Comparison of ENCODE assay signal across 21 cellular contexts in the genomic region with DNA sequence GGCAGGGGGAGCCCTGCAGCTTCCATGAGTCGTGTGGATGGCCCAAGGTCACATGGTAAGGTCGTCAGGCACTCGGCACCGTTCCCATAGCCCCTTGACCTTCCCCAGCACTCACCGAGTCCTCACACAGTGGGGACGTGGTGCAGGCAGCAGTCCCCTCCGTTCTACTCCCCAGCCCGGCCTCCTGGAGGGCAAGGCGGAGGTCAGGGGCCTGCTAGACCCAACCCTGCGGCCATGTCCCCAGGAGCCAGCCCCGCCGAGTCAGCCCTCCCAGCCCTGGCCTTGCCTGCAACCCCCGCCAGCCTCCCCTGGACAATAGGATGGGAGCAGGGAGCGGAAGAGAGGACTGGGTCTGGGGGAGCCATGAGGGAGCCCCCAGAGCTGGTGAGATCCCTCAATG.
"Had no signal": no experiment of that assay in that cellular context is flagged by ENCODE, and none has a peak within 500 bp of the region (broad histone marks: within the 10 kb centered on the region; RNA-seq: fewer than 3 reads in every experiment).

No MANE protein-coding gene starts in this region.

- ATAC-seq: activated T-cell treated with anti-CD3 and anti-CD28 coated beads, Interleukin-2, amount 50 U/mL, for 4 hours had no signal

- DNase-seq: activated CD4-positive, alpha-beta memory T cell treated with anti-CD3 and anti-CD28 coated beads for 36 hours; activated CD4-positive, alpha-beta T cell treated with anti-CD3 and anti-CD28 coated beads, Interleukin-2, amount 10 ng/mL, durations not matched to agents 7 days and 5 days; activated CD4-positive, CD25-positive, alpha-beta regulatory T cell; activated CD8-positive, alpha-beta memory T cell treated with anti-CD3 and anti-CD28 coated beads for 24 hours; activated effector memory CD4-positive, alpha-beta T cell treated with anti-CD3 and anti-CD28 coated beads, Interleukin-2, amount 50 U/mL, for 16 hours; activated naive CD4-positive, alpha-beta T cell treated with anti-CD3 and anti-CD28 coated beads for 36 hours; activated T-cell treated with anti-CD3 and anti-CD28 coated beads, Interleukin-2, amount 50 U/mL, for 4 hours; amygdala; cortex of kidney; KBM-7; MV-4-11; NCI-H1092 treated with DMSO at 0.1 percent for 48 hours; NCI-H1417 treated with DMSO at 0.1 percent for 48 hours; NCI-H187; NCI-H2081; NCI-H526 treated with DMSO at 0.1 percent for 48 hours; NK-92 treated with Interleukin-12 subunit alpha and Interleukin-12 subunit beta, amount 100 ng/mL, for 24 hours; SIG-M5; T-helper 1 cell had no signal

- H3K27ac ChIP-seq: VCaP had no signal

- FAIRE-seq: astrocyte had no signal
